ENCODE assay signal across 8 cellular contexts in genomic region chr1:116881879-116882520, GRCh38. TPM values are rescaled to one million over a fixed set of nuclear protein-coding genes. Genes with fewer than 3 reads are reported as not detected.
DNase-seq lines count a peak whose midpoint lies in the region; ATAC-seq and TF ChIP-seq lines count a peak whose summit lies in the region.

No MANE protein-coding gene starts in this region.

- peaks cover 3% of the 10 kb centered on the region for H3K4me1 Mint-ChIP-seq in CD4-positive, alpha-beta T cell (ENCODE audit: low read depth)
- H3K4me1 Mint-ChIP-seq in GM23338, result peaks cover 3% of the 10 kb centered on the region; the same call in 2 of the 3 replicates

- H4K20me1 ChIP-seq in GM23338 (replicated peaks; ENCODE audit: insufficient read depth), result no peaks in the 10 kb centered on the region
- H4K20me1 ChIP-seq in MM.1S (ENCODE audit: insufficient read depth, low read length), result no peaks in the 10 kb centered on the region

- no peak overlapping the region for H3K9ac ChIP-seq in MM.1S (ENCODE audit: low read length)

- H3K4me3 Mint-ChIP-seq in CD4-positive, alpha-beta T cell, result no peak overlapping the region
- H3K4me3 Mint-ChIP-seq in GM23338, result no peak overlapping the region

- H3K27ac ChIP-seq in CD4-positive, alpha-beta T cell (ENCODE audit: low read depth, low read length), result no peak overlapping the region
- H3K27ac ChIP-seq in GM23338 (ENCODE audit: low read depth) (no peak overlapping the region), RWPE1 (no peak overlapping the region), MM.1S (ENCODE audit: low read length) (no peak overlapping the region)

- H3F3A ChIP-seq in GM23338 (replicated peaks; ENCODE audit: low read depth) (no peaks in the 10 kb centered on the region), MM.1S (ENCODE audit: insufficient read depth, low read length) (no peaks in the 10 kb centered on the region)

- no peaks in the 10 kb centered on the region for H3K9me3 ChIP-seq in CD4-positive, alpha-beta T cell (ENCODE audit: control insufficient read depth, low read length)
- H3K9me3 ChIP-seq in MM.1S (replicated peaks; ENCODE audit: insufficient read depth, low read length), result no peaks in the 10 kb centered on the region

- H3K4me1 ChIP-seq in GM23338 (ENCODE audit: insufficient read depth), result peaks cover 27% of the 10 kb centered on the region
- H3K4me1 ChIP-seq in MM.1S (ENCODE audit: low read length), result no peaks in the 10 kb centered on the region

- H3K27me3 ChIP-seq in CD4-positive, alpha-beta T cell (ENCODE audit: control insufficient read depth, insufficient read depth, low read length), result no peaks in the 10 kb centered on the region
- H3K27me3 ChIP-seq in GM23338 (ENCODE audit: insufficient read depth) (no peaks in the 10 kb centered on the region), MM.1S (replicated peaks; ENCODE audit: insufficient read depth, low read length) (no peaks in the 10 kb centered on the region)

- H3K79me2 ChIP-seq in GM23338 (replicated peaks; ENCODE audit: insufficient read depth) (no peaks in the 10 kb centered on the region), MM.1S (ENCODE audit: low read length) (no peaks in the 10 kb centered on the region)

- H3K4me2 ChIP-seq in GM23338, result no peak overlapping the region
- H3K4me2 ChIP-seq in MM.1S (ENCODE audit: low read depth, low read length), result no peak overlapping the region

- intact Hi-C loops in CD4-positive, alpha-beta T cell (cut with DNase I, micrococcal nuclease), result loop anchor here in 1 of 2 experiments (5.0 kb wide), 1 partner anchor 145 kb away; no protein-coding TSS in a partner anchor

- no peak for ATAC-seq in CD4-positive, alpha-beta T cell (ENCODE audit: poor library complexity)
- ATAC-seq in GM23338, result peak; percentile 85
- ATAC-seq in GM21390 (IDR thresholded peaks at IDR 0.05; ENCODE audit: unreplicated experiment), result no peak
- ATAC-seq in GM18511 (IDR thresholded peaks at IDR 0.05; ENCODE audit: unreplicated experiment), result no peak

- H2AFZ ChIP-seq in GM23338 (peak overlapping the region; percentile 72), MM.1S (ENCODE audit: low read length) (no peak overlapping the region)

- CTCF ChIA-PET in CD4-positive, alpha-beta T cell (lab: Charles Lee), result interaction anchor here (1.1 to 2.1 kb wide), 2 partner anchors 11 to 144 kb away, joined by 4 to 10 read pairs; no protein-coding TSS in a partner anchor
- CTCF ChIA-PET in RWPE1 (lab: Yijun Ruan, JAX), result interaction anchor here (0.7 to 1.5 kb wide), 7 partner anchors 27 to 465 kb away, joined by 3 to 7 read pairs (median 3); partner anchors contain the start of gene TTF2

- no peak overlapping the region for H3K27ac Mint-ChIP-seq in CD4-positive, alpha-beta T cell
- H3K27ac Mint-ChIP-seq in GM23338, result no peak overlapping the region; the same call in none of the 2 replicates

- peak in 2 of 10 experiments; percentile 9 to 14 for DNase-seq in CD4-positive, alpha-beta T cell
- DNase-seq in GM23338 (ENCODE audit: low spot score), result peak; percentile 81
- peak; percentile 67 for DNase-seq in RWPE1 (ENCODE audit: low spot score)
- DNase-seq in cerebellar cortex (ENCODE audit: low spot score), result peak; percentile 50
- DNase-seq in middle frontal gyrus (ENCODE audit: extremely low spot score, low spot score), result peak; percentile 40
- DNase-seq in MM.1S, result no peak

- no peak overlapping the region for H3K4me3 ChIP-seq in GM23338
- no peak overlapping the region for H3K4me3 ChIP-seq in MM.1S (ENCODE audit: low read length)

- H3K36me3 Mint-ChIP-seq in CD4-positive, alpha-beta T cell (ENCODE audit: low read depth), result no peaks in the 10 kb centered on the region
- no peaks in the 10 kb centered on the region for H3K36me3 Mint-ChIP-seq in GM23338 (ENCODE audit: low read depth)

- H3K27me3 Mint-ChIP-seq in CD4-positive, alpha-beta T cell, result no peaks in the 10 kb centered on the region
- no peaks in the 10 kb centered on the region for H3K27me3 Mint-ChIP-seq in GM23338 (ENCODE audit: insufficient read depth, low read depth, poor library complexity)

- H3K36me3 ChIP-seq in GM23338 (ENCODE audit: insufficient read depth) (no peaks in the 10 kb centered on the region), MM.1S (replicated peaks; ENCODE audit: insufficient read depth, low read length) (no peaks in the 10 kb centered on the region)

- TF ChIP-seq CTCF in CD4-positive, alpha-beta T cell (IDR thresholded peaks at IDR 0.05), result peak; percentile 31
- TF ChIP-seq CTCF in GM23338 (conservative IDR thresholded peaks at IDR 0.05; ENCODE audit: low read depth in 2 of 2) (peak; percentile 56 to 90), RWPE1 (conservative IDR thresholded peaks at IDR 0.05; ENCODE audit: low read depth) (no peak), MM.1S (IDR thresholded peaks at IDR 0.05; ENCODE audit: low read length) (no peak)

- no peaks in the 10 kb centered on the region for H3K9me3 Mint-ChIP-seq in CD4-positive, alpha-beta T cell
- H3K9me3 Mint-ChIP-seq in GM23338, result no peaks in the 10 kb centered on the region

- POLR2A ChIA-PET in CD4-positive, alpha-beta T cell (lab: Charles Lee), result no interaction called here
- POLR2A ChIA-PET in RWPE1 (lab: Yijun Ruan, JAX; ENCODE audit: low non-redundant PET), result interaction anchor here (0.8 kb wide), 1 partner anchor 29 kb away, joined by 3 read pairs; no protein-coding TSS in a partner anchor

- 0 out of 2 replicates have a peak, but pooled peaks cover 4% of the 10 kb centered on the region for H3K9me2 ChIP-seq in GM23338 (ENCODE audit: insufficient read depth)
- H3K9me2 ChIP-seq in MM.1S (replicated peaks; ENCODE audit: insufficient read depth, low read length), result no peaks in the 10 kb centered on the region

TF ChIP-seq in GM23338, 12 proteins besides CTCF, POLR2A, EP300 and RAD21:
- TF ChIP-seq JUNB (IDR thresholded peaks at IDR 0.05; ENCODE audit: unreplicated experiment) (no peak), POLR2AphosphoS5 (IDR thresholded peaks at IDR 0.05; ENCODE audit: low read depth) (no peak), EZH2phosphoT487 (IDR thresholded peaks at IDR 0.05; ENCODE audit: unreplicated experiment) (no peak)

RNA-seq across cellular contexts. Expression of gene PTGFRN, which starts 27.7 kb away (rescaled TPM):
- total RNA-seq in CD4-positive, alpha-beta T cell, result under 1 TPM; 0.38 to 0.45 TPM
- total RNA-seq in GM23338 (2014; rRNA removed; shearing (Covaris generic)), result 21.8 and 32.7 TPM in 2 replicates
- polyA plus RNA-seq in GM23338 (2016; fragmentation: Nextera tagmentation; extraction: Ambion mirVana), result 17.4 and 30.0 TPM in 2 replicates

Comparison
In these comparisons a context has a peak if more than half of its experiments do, and no peak if none do; other contexts are left out.
1. CTCF ChIP-seq: peak in CD4-positive, alpha-beta T cell (single experiment) and GM23338 (2 of 2); none in RWPE1 (single experiment) and MM.1S (single experiment).
2. RNA of gene PTGFRN, which starts 27.7 kb away (total RNA-seq): 21.8 to 32.7 TPM in GM23338; 0.38 to 0.45 TPM in CD4-positive, alpha-beta T cell; every median in the first group is over 10 times any median in the second.